Comparison of ENCODE assay signal across 8 cellular contexts in the genomic region with DNA sequence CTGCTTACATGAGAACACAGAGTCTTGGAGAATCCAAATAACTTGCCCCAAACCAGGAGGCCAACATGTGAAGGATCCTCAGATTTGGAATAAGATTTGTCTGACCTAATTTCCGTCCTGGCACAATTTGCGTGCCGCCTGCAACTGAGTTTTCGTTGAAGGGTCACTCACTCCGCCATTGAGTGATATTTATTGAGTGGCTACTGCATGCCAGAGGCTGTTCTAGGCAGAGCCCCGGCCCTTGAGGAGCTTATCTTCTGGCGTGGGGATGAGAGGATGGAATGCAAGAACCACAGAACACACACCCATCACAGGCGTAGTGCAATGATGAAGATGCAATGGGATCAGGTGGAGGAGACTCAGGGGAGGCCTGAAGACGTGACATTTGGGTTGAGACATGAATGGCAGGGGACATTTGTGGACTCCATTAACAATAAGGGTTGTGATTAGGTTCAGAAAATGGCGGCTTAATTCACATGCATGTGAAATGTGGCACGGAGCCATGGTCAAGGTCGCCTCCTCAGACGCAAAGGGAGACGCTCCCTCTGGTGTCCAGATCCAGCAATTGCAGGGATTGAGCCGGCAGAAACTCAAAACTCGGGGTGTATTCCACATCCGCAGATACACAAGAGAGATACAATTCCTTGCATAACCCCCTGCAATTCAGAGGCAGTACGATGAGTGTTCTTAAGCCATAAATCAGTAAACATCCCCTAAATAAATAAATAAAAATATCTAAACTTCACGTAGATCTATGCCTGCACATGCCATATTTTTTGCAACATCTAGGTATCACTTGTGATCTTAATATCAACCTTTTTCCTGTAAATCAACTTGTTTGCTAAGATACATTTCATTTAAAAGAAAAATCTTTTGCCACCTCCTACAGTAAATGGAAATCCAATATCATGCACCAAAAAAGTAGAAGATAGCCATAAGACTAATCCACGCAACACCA. TPM values are rescaled to one million over a fixed set of nuclear protein-coding genes. Genes with fewer than 3 reads are reported as not detected.
DNase-seq lines count a peak whose midpoint lies in the region; ATAC-seq, FAIRE-seq and TF ChIP-seq lines count a peak whose summit lies in the region.

No MANE protein-coding gene starts in this region.

- no peak overlapping the region for H3K4me3 Mint-ChIP-seq in activated naive CD4-positive, alpha-beta T cell treated with anti-CD3 and anti-CD28 coated beads for 36 hours

- no peak overlapping the region for H3K27ac Mint-ChIP-seq in activated naive CD4-positive, alpha-beta T cell treated with anti-CD3 and anti-CD28 coated beads for 36 hours

- no peak for TF ChIP-seq EP300 in upper lobe of left lung (IDR thresholded peaks at IDR 0.05)

- in situ Hi-C loops in SK-MEL-5 (cut with HindIII; ENCODE audit: low pct_unique_long_range_greater_than_20kb, low sequenced_read_pairs), result no loop called here

- H3K9me3 ChIP-seq in pancreas (no peaks in the 10 kb centered on the region), upper lobe of left lung (no peaks in the 10 kb centered on the region)

- intact Hi-C loops in activated naive CD4-positive, alpha-beta T cell treated with anti-CD3 and anti-CD28 coated beads for 36 hours (cut with micrococcal nuclease), result loop anchor here (1.0 to 5.0 kb wide), 6 partner anchors 49 to 705 kb away; no protein-coding TSS in a partner anchor
- intact Hi-C loops in pancreas (cut with DNase I), result loop anchor here in 2 of 3 donors (5.0 kb wide), 3 partner anchors 179 to 194 kb away; no protein-coding TSS in a partner anchor

- 44 to 45% methylated on average over 20 of the region's 20 CpGs for WGBS in pancreas, 2 donors
- 47 to 48% methylated on average over 20 of the region's 20 CpGs for WGBS in upper lobe of left lung, 2 donors

- no peaks in the 10 kb centered on the region for H3K9me3 Mint-ChIP-seq in activated naive CD4-positive, alpha-beta T cell treated with anti-CD3 and anti-CD28 coated beads for 36 hours

- H3K36me3 ChIP-seq in pancreas (no peaks in the 10 kb centered on the region), upper lobe of left lung (no peaks in the 10 kb centered on the region)

- no peaks in the 10 kb centered on the region for H3K36me3 Mint-ChIP-seq in activated naive CD4-positive, alpha-beta T cell treated with anti-CD3 and anti-CD28 coated beads for 36 hours (ENCODE audit: low read depth)

- TF ChIP-seq CTCF in GM10266 (IDR thresholded peaks at IDR 0.05; ENCODE audit: control insufficient read depth, insufficient read depth, low read depth, missing control alignments) (peak; percentile 88), NB4 (IDR thresholded peaks at IDR 0.05; ENCODE audit: low read depth, low read length) (peak; percentile 92), pancreas (IDR thresholded peaks at IDR 0.05) (peak; percentile 79 to 83 (median 80)), upper lobe of left lung (IDR thresholded peaks at IDR 0.05) (peak; percentile 60 to 85 (median 80))

- TF ChIP-seq POLR2A in NB4 (IDR thresholded peaks at IDR 0.05; ENCODE audit: extremely low read depth, insufficient read length) (no peak), upper lobe of left lung (IDR thresholded peaks at IDR 0.05) (no peak)

- H3K4me1 ChIP-seq in pancreas (peaks cover 13 to 18% (median 15%) of the 10 kb centered on the region in 3 donors), upper lobe of left lung (peaks cover 7 to 12% (median 11%) of the 10 kb centered on the region in 4 donors)

- H3K27me3 ChIP-seq in pancreas (no peaks in the 10 kb centered on the region), upper lobe of left lung (no peaks in the 10 kb centered on the region)

- H3K27me3 Mint-ChIP-seq in activated naive CD4-positive, alpha-beta T cell treated with anti-CD3 and anti-CD28 coated beads for 36 hours (ENCODE audit: low read depth), result no peaks in the 10 kb centered on the region

- H3K27ac ChIP-seq in pancreas (no peak overlapping the region), upper lobe of left lung (no peak overlapping the region)

- H3K4me1 Mint-ChIP-seq in activated naive CD4-positive, alpha-beta T cell treated with anti-CD3 and anti-CD28 coated beads for 36 hours (ENCODE audit: low read depth), result peaks cover 4% of the 10 kb centered on the region

- ATAC-seq in pancreas (peak; percentile 45 to 77 (median 71)), upper lobe of left lung (ENCODE audit: low FRiP score in 2 of 2) (peak in 1 of 2 donors; percentile 71), HG02884 (IDR thresholded peaks at IDR 0.05; ENCODE audit: unreplicated experiment) (no peak)

- FAIRE-seq in pancreas (lab: Jason Lieb, UNC), result no peak

- peak; percentile 71 for DNase-seq in GM10266 (ENCODE audit: extremely low spot score)
- DNase-seq in NB4 (ENCODE audit: low read depth), result peak; percentile 74
- peak; percentile 95 for DNase-seq in SK-MEL-5 (ENCODE audit: low read depth, low spot score)
- DNase-seq in activated naive CD4-positive, alpha-beta T cell treated with anti-CD3 and anti-CD28 coated beads for 36 hours, result peak; percentile 85
- DNase-seq in glomerular endothelial cell (ENCODE audit: extremely low read depth, low read depth, low spot score), result peak; percentile 56
- DNase-seq in pancreas, result peak; percentile 80 to 93 (median 88)
- DNase-seq in upper lobe of left lung, result peak in 1 of 2 donors; percentile 81

- no peak overlapping the region for H3K4me3 ChIP-seq in NB4 (ENCODE audit: low read depth, low read length)
- H3K4me3 ChIP-seq in pancreas, result no peak overlapping the region
- H3K4me3 ChIP-seq in upper lobe of left lung, result no peak overlapping the region

- CTCF ChIA-PET in activated naive CD4-positive, alpha-beta T cell treated with anti-CD3 and anti-CD28 coated beads for 36 hours (lab: Charles Lee), result interaction anchor here (0.6 to 0.7 kb wide), 2 partner anchors 9 to 1251 kb away, joined by 3 read pairs; no protein-coding TSS in a partner anchor

RNA-seq across cellular contexts. Expression of gene CACNG4, which starts 57.9 kb away (rescaled TPM):
- total RNA-seq in SK-MEL-5 (2014; rRNA removed; shearing (Covaris generic)), result not detected in 2 replicates
- polyA plus RNA-seq in SK-MEL-5 (2015; cell fraction: cytosol; rRNA removed), result not detected in 2 replicates
- not detected in 2 replicates for polyA plus RNA-seq in SK-MEL-5 (2015; cell fraction: nucleus; rRNA removed)
- not detected for total RNA-seq in activated naive CD4-positive, alpha-beta T cell treated with anti-CD3 and anti-CD28 coated beads for 36 hours
- total RNA-seq in glomerular endothelial cell, result 0.05 TPM in 1 of 2 replicates, not detected in the other
- total RNA-seq in pancreas, result under 1 TPM; 0.09 to 0.67 (median 0.24) TPM
- polyA plus RNA-seq in pancreas, result 1 to 10 TPM; 1.3 to 4.2 TPM
- 10 to 100 TPM in 2 of 6 donors, 1 to 10 TPM in 4; 2.1 to 27.8 (median 8.0) TPM for total RNA-seq in upper lobe of left lung
